In genomic region chr1:213914351-213914750, GRCh38 we compare ENCODE assay signal across 27 cellular contexts.
"Had no signal": no experiment of that assay in that cellular context is flagged by ENCODE, and none has a peak within 500 bp of the region (broad histone marks: within the 10 kb centered on the region; RNA-seq: fewer than 3 reads in every experiment).

No MANE protein-coding gene starts in this region.

- H3K36me3 Mint-ChIP-seq: activated naive CD4-positive, alpha-beta T cell treated with anti-CD3 and anti-CD28 coated beads, Interleukin-2, amount 10 ng/mL, durations not matched to agents 7 days and 5 days; mesothelial cell of epicardium had no signal

- ATAC-seq: activated CD4-positive, CD25-positive, alpha-beta regulatory T cell treated with anti-CD3 and anti-CD28 coated beads, Interleukin-2, amount 50 U/mL, for 24 hours; activated naive CD8-positive, alpha-beta T cell treated with anti-CD3 and anti-CD28 coated beads, Interleukin-2, amount 50 U/mL, for 24 hours; activated T-cell treated with anti-CD3 and anti-CD28 coated beads, Interleukin-2, amount 50 U/mL, for 4 hours; esophagus mucosa; gastrocnemius medialis; heart left ventricle; left colon; sciatic nerve; stimulated activated naive CD8-positive, alpha-beta T cell treated with anti-CD3 and anti-CD28 coated beads, Interleukin-15, amount 100 ng/mL, for 72 hours had no signal

- H3K27me3 ChIP-seq: brain microvascular endothelial cell, colonic mucosa, gastrocnemius medialis, transverse colon, uterus had no signal

- H3K4me3 ChIP-seq: colonic mucosa, gastrocnemius medialis, heart left ventricle, lung, smooth muscle cell, suprapubic skin, transverse colon, uterus had no signal

- H3K4me1 Mint-ChIP-seq: activated naive CD8-positive, alpha-beta T cell treated with anti-CD3 and anti-CD28 coated beads, Interleukin-2, amount 50 U/mL, for 24 hours; central memory CD8-positive, alpha-beta T cell; mesothelial cell of epicardium; stimulated activated naive CD8-positive, alpha-beta T cell treated with anti-CD3 and anti-CD28 coated beads, Interleukin-15, amount 100 ng/mL, for 72 hours had no signal

- DNase-seq: activated CD4-positive, alpha-beta T cell treated with anti-CD3 and anti-CD28 coated beads, Interleukin-2, amount 50 U/mL, for 1 hour; activated CD8-positive, alpha-beta memory T cell treated with anti-CD3 and anti-CD28 coated beads, Interleukin-2, amount 50 U/mL, for 4 hours; activated effector memory CD4-positive, alpha-beta T cell treated with Interleukin-2 at 50 U/mL for 16 hours; activated naive CD4-positive, alpha-beta T cell treated with anti-CD3 and anti-CD28 coated beads, Interleukin-2, amount 10 ng/mL, durations not matched to agents 7 days and 5 days; activated naive CD8-positive, alpha-beta T cell treated with anti-CD3 and anti-CD28 coated beads, Interleukin-2, amount 50 U/mL, for 24 hours; activated T-cell treated with anti-CD3 and anti-CD28 coated beads, Interleukin-2, amount 50 U/mL, for 4 hours; anterior cingulate cortex; brain microvascular endothelial cell; colonic mucosa; gastrocnemius medialis; heart left ventricle; left colon; nucleus accumbens; stimulated activated CD4-positive, alpha-beta T cell treated with anti-CD3 and anti-CD28 coated beads, Interleukin-4, amount 100 ng/mL, for 1 hour; stimulated activated naive CD8-positive, alpha-beta T cell treated with anti-CD3 and anti-CD28 coated beads, Interleukin-15, amount 100 ng/mL, for 72 hours; T1000; transverse colon; uterus had no signal

- H3K27ac Mint-ChIP-seq: activated naive CD4-positive, alpha-beta T cell treated with anti-CD3 and anti-CD28 coated beads, Interleukin-2, amount 10 ng/mL, durations not matched to agents 7 days and 5 days; activated naive CD8-positive, alpha-beta T cell treated with anti-CD3 and anti-CD28 coated beads, Interleukin-2, amount 50 U/mL, for 24 hours; mesothelial cell of epicardium; nephron; stimulated activated naive CD8-positive, alpha-beta T cell treated with anti-CD3 and anti-CD28 coated beads, Interleukin-15, amount 100 ng/mL, for 72 hours had no signal

- H3K4me1 ChIP-seq: colonic mucosa, gastrocnemius medialis, heart left ventricle, suprapubic skin, transverse colon, uterus had no signal

- H3K27ac ChIP-seq: brain microvascular endothelial cell, colonic mucosa, gastrocnemius medialis, heart left ventricle, suprapubic skin, transverse colon, uterus had no signal

- H3K9me3 ChIP-seq: colonic mucosa, gastrocnemius medialis, heart left ventricle, suprapubic skin, transverse colon, uterus had no signal

- H3K4me3 Mint-ChIP-seq: activated naive CD4-positive, alpha-beta T cell treated with anti-CD3 and anti-CD28 coated beads, Interleukin-2, amount 10 ng/mL, durations not matched to agents 7 days and 5 days; activated naive CD8-positive, alpha-beta T cell treated with anti-CD3 and anti-CD28 coated beads, Interleukin-2, amount 50 U/mL, for 24 hours; activated T-cell treated with anti-CD3 and anti-CD28 coated beads, Interleukin-2, amount 50 U/mL, for 4 hours; central memory CD8-positive, alpha-beta T cell; mesothelial cell of epicardium; nephron; stimulated activated naive CD8-positive, alpha-beta T cell treated with anti-CD3 and anti-CD28 coated beads, Interleukin-15, amount 100 ng/mL, for 72 hours had no signal

- H3K4me2 ChIP-seq: smooth muscle cell had no signal

- H3K36me3 ChIP-seq: brain microvascular endothelial cell, colonic mucosa, gastrocnemius medialis, heart left ventricle, suprapubic skin, transverse colon, uterus had no signal

- H3K9me3 Mint-ChIP-seq: activated naive CD4-positive, alpha-beta T cell treated with anti-CD3 and anti-CD28 coated beads, Interleukin-2, amount 10 ng/mL, durations not matched to agents 7 days and 5 days; activated naive CD8-positive, alpha-beta T cell treated with anti-CD3 and anti-CD28 coated beads, Interleukin-2, amount 50 U/mL, for 24 hours; activated T-cell treated with anti-CD3 and anti-CD28 coated beads, Interleukin-2, amount 50 U/mL, for 4 hours; central memory CD8-positive, alpha-beta T cell; mesothelial cell of epicardium; nephron; stimulated activated naive CD8-positive, alpha-beta T cell treated with anti-CD3 and anti-CD28 coated beads, Interleukin-15, amount 100 ng/mL, for 72 hours had no signal

- H3K27me3 Mint-ChIP-seq: activated naive CD4-positive, alpha-beta T cell treated with anti-CD3 and anti-CD28 coated beads, Interleukin-2, amount 10 ng/mL, durations not matched to agents 7 days and 5 days; activated naive CD8-positive, alpha-beta T cell treated with anti-CD3 and anti-CD28 coated beads, Interleukin-2, amount 50 U/mL, for 24 hours; central memory CD8-positive, alpha-beta T cell had no signal
